8 cellular contexts compared by ENCODE assay signal in the genomic region with DNA sequence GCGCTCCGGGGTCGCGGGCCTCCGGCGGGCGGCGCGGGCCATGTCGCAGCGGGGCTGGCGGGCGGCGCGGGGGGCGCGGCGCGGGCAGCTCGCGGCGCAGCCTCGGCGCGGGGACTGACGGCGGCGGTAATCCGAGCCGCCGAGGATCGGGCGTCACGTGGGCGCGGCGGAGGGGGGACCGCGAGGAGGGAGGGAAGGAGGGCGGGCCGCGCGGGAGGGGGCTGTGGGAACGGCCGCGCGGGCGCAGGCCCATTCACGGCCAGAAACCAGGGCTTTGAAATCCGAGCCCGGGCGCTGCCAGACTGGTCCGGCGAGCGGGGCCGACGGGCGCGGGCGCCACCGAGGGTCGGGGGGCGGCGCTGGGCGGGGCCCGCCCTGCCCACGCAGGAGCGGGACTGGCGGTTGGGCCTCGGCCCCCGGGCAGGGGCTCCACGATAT. TPM values are rescaled to one million over a fixed set of nuclear protein-coding genes. Genes with fewer than 3 reads are reported as not detected.
A peak's percentile ranks its signal among the peaks of the same experiment; 100 is the strongest.
DNase-seq lines count a peak whose midpoint lies in the region; ATAC-seq and TF ChIP-seq lines count a peak whose summit lies in the region.

A gene with protein sequence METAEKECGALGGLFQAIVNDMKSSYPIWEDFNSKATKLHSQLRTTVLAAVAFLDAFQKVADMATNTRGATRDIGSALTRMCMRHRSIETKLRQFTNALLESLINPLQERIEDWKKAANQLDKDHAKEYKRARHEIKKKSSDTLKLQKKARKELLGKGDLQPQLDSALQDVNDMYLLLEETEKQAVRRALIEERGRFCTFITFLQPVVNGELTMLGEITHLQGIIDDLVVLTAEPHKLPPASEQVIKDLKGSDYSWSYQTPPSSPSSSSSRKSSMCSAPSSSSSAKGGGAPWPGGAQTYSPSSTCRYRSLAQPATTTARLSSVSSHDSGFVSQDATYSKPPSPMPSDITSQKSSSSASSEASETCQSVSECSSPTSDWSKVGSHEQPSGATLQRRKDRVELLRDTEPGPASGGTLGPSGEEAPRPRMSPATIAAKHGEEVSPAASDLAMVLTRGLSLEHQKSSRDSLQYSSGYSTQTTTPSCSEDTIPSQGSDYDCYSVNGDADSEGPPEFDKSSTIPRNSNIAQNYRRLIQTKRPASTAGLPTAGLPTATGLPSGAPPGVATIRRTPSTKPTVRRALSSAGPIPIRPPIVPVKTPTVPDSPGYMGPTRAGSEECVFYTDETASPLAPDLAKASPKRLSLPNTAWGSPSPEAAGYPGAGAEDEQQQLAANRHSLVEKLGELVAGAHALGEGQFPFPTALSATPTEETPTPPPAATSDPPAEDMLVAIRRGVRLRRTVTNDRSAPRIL (minus strand): TSS at position 116 of the 438 bp plus-strand sequence. CDS start 262 bp downstream, outside the sequence.

- H3K9me3 Mint-ChIP-seq in activated CD4-positive, alpha-beta memory T cell treated with anti-CD3 and anti-CD28 coated beads for 36 hours, result no peaks in the 10 kb centered on the region

- no peaks in the 10 kb centered on the region for H3K27me3 ChIP-seq in esophagus (ENCODE audit: control insufficient read depth in 1 of 2, insufficient read depth in 2 of 2, low read length in 2 of 2)
- no peaks in the 10 kb centered on the region for H3K27me3 ChIP-seq in testis

- peaks cover 31 to 72% of the 10 kb centered on the region in 2 donors for H3K4me1 ChIP-seq in esophagus (ENCODE audit: control insufficient read depth in 2 of 2, insufficient read depth in 2 of 2, low read length in 1 of 2)
- H3K4me1 ChIP-seq in testis, result peaks cover 44% of the 10 kb centered on the region

- peak; percentile 26 for DNase-seq in NOMO-1 treated with DMSO at 0.1 percent for 48 hours (lab: John Stamatoyannopoulos, UW; ENCODE audit: unreplicated experiment)
- DNase-seq in NOMO-1 (lab: John Stamatoyannopoulos, UW; ENCODE audit: unreplicated experiment in 2 of 2), result no peak
- DNase-seq in NCI-H1105 (lab: John Stamatoyannopoulos, UW), result peak; percentile 34
- peak; percentile 21 for DNase-seq in activated CD4-positive, alpha-beta memory T cell treated with anti-CD3 and anti-CD28 coated beads for 36 hours
- no peak for DNase-seq in mesenteric fat pad (ENCODE audit: low spot score)
- DNase-seq in testis, result peak; percentile 82

- H3K36me3 Mint-ChIP-seq in activated CD4-positive, alpha-beta memory T cell treated with anti-CD3 and anti-CD28 coated beads for 36 hours, result no peaks in the 10 kb centered on the region

- no peak within 1 kb of the TSS for H3K27ac Mint-ChIP-seq in activated CD4-positive, alpha-beta memory T cell treated with anti-CD3 and anti-CD28 coated beads for 36 hours

- CTCF ChIA-PET in activated CD4-positive, alpha-beta memory T cell treated with anti-CD3 and anti-CD28 coated beads for 36 hours (lab: Charles Lee), result no interaction called here

- H3K36me3 ChIP-seq in esophagus (ENCODE audit: control insufficient read depth in 2 of 2, insufficient read depth in 2 of 2, low read length in 1 of 2), result peaks cover 0 to 4% of the 10 kb centered on the region in 2 donors
- H3K36me3 ChIP-seq in testis (ENCODE audit: low read depth, missing control alignments), result no peaks in the 10 kb centered on the region

- 1 to 2% methylated on average over 36 to 72 of the region's 72 CpGs for WGBS in esophagus, 2 donors
- WGBS in testis, 2 donors, result 1% methylated on average over 31 of the region's 72 CpGs; no CpG with 5 or more reads in 1 of the 2 donors

- H3K4me3 Mint-ChIP-seq in activated CD4-positive, alpha-beta memory T cell treated with anti-CD3 and anti-CD28 coated beads for 36 hours, result peak within 1 kb of the TSS; percentile 39

- no peak for ATAC-seq in GM19452 (IDR thresholded peaks at IDR 0.05; ENCODE audit: unreplicated experiment)

- TF ChIP-seq CTCF in testis (IDR thresholded peaks at IDR 0.05), result no peak

- TF ChIP-seq POLR2A in testis (IDR thresholded peaks at IDR 0.05), result no peak

- H3K9me3 ChIP-seq in esophagus (ENCODE audit: control insufficient read depth in 2 of 2, insufficient read depth in 1 of 2, low read depth in 1 of 2, low read length in 1 of 2), result no peaks in the 10 kb centered on the region
- H3K9me3 ChIP-seq in testis, result no peaks in the 10 kb centered on the region

- peaks cover 2% of the 10 kb centered on the region for H3K4me1 Mint-ChIP-seq in activated CD4-positive, alpha-beta memory T cell treated with anti-CD3 and anti-CD28 coated beads for 36 hours (ENCODE audit: low read depth)

- intact Hi-C loops in activated CD4-positive, alpha-beta memory T cell treated with anti-CD3 and anti-CD28 coated beads for 36 hours (cut with micrococcal nuclease), result loop anchor here (1.0 to 10.0 kb wide), 2 partner anchors 49 to 85 kb away; no protein-coding TSS in a partner anchor
- intact Hi-C loops in testis (cut with DNase I; ENCODE audit: low total_unique reads), result no loop called here

- H3K4me3 ChIP-seq in esophagus (ENCODE audit: low read depth in 1 of 2, low read length in 2 of 2), result peak within 1 kb of the TSS; percentile 79 to 80
- H3K4me3 ChIP-seq in testis, result peak within 1 kb of the TSS; percentile 39 to 61

- H3K27ac ChIP-seq in esophagus (ENCODE audit: low read depth in 2 of 2, low read length in 1 of 2), result peak within 1 kb of the TSS; percentile 92
- peak within 1 kb of the TSS in 1 of 2 donors; percentile 77 for H3K27ac ChIP-seq in testis

- POLR2A ChIA-PET in activated CD4-positive, alpha-beta memory T cell treated with anti-CD3 and anti-CD28 coated beads for 36 hours (lab: Charles Lee), result no interaction called here

- H3K27me3 Mint-ChIP-seq in activated CD4-positive, alpha-beta memory T cell treated with anti-CD3 and anti-CD28 coated beads for 36 hours, result peaks cover 21% of the 10 kb centered on the region

RNA-seq across cellular contexts. Expression of the gene that starts here (rescaled TPM):
- 1 to 10 TPM in 1 of 2 experiments, under 1 TPM in 1; 0.29 to 1.1 TPM for total RNA-seq in activated CD4-positive, alpha-beta memory T cell treated with anti-CD3 and anti-CD28 coated beads for 36 hours
- polyA plus RNA-seq in esophagus (10 to 100 TPM; 27.4 to 62.9 TPM), testis (ENCODE audit: insufficient read depth, low read depth, low replicate concordance) (24.6 TPM)
- total RNA-seq in mesenteric fat pad (50.3 TPM), testis (10 to 100 TPM; 25.6 to 28.7 TPM)

Comparison
In these comparisons a context has a peak if more than half of its experiments do, and no peak if none do; other contexts are left out.
1. RNA of the gene that starts here (total RNA-seq): 50.3 TPM in mesenteric fat pad (single experiment) and 25.6 to 28.7 TPM in testis; 0.29 to 1.1 TPM in activated CD4-positive, alpha-beta memory T cell treated with anti-CD3 and anti-CD28 coated beads for 36 hours; every median in the first group is over 10 times any median in the second.
2. DNase-seq: peak in NOMO-1 treated with DMSO at 0.1 percent for 48 hours (single experiment), NCI-H1105 (single experiment), activated CD4-positive, alpha-beta memory T cell treated with anti-CD3 and anti-CD28 coated beads for 36 hours (single experiment) and testis (single experiment); none in NOMO-1 (0 of 2) and mesenteric fat pad (single experiment).